In the genomic region with DNA sequence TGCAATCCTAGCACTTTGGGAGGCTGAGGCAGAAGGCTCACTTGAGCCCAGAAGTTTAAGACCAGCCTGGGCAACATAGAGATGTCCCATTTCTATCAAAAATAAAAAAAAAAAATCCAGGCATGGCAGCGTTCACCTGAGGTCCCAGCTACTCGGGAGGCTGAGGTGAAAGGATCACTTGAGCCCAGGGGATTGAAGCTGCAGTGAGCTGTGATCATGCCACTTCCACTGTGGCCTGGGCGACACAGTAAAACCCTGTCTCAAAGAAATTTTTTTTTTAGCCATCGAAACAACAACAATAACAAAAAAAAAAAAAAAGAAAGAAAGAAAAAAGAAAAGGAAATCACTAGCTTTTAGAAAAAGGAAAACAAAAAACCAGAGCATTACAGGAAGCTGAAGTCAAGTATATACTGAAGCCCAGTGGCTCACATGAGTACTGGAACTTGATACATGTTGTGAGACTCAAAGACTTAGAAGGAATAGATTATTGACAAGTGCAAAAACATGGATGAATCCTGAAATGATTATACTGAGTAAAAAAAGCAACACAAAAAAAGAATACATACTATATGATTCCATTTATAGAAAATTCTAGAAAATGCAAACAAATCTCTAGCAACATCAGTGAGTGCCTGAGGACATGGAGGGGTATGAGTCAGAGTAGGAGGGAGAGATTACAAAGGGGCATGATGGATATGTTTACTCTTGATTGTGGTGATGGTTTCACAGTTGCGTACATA, we compare ENCODE assay signal across 1 cellular context.
TF ChIP-seq lines count a peak whose summit lies in the region.

No MANE protein-coding gene starts in this region.

TF ChIP-seq in GM12878, 131 proteins besides CTCF, POLR2A, EP300 and RAD21 (continued from another document):
- TF ChIP-seq ATF2 (IDR thresholded peaks at IDR 0.05; ENCODE audit: low read length) (peak; percentile 62), ETV6 (conservative IDR thresholded peaks at IDR 0.05 in 1 of 2, IDR thresholded peaks at IDR 0.05 in 1 of 2; ENCODE audit: borderline replicate concordance in 1 of 2, low read depth in 1 of 2) (0 out of 4 replicates have a peak, but pooled peaks of 1 of the 2 experiments have one; percentile 33), RUNX3 (IDR thresholded peaks at IDR 0.05; ENCODE audit: low read length) (peak; percentile 82), ZBED1 (IDR thresholded peaks at IDR 0.05; ENCODE audit: borderline replicate concordance) (peak; percentile 44; the same call in 1 of the 2 replicates), MEF2A (IDR thresholded peaks at IDR 0.05; ENCODE audit: insufficient read depth, low read depth, low read length) (peak; percentile 73; the same call in 1 of the 2 replicates), CBX5 (IDR thresholded peaks at IDR 0.05; ENCODE audit: low read depth) (no peak), IKZF2 (IDR thresholded peaks at IDR 0.05) (peak in 1 of 2 experiments; percentile 25; a peak in 1 of 4 replicates), CEBPB (IDR thresholded peaks at IDR 0.05; ENCODE audit: borderline replicate concordance in 1 of 2, low read depth in 2 of 2, low read length in 2 of 2) (peak in 1 of 2 experiments; percentile 46; a peak in 1 of 4 replicates), FOXM1 (IDR thresholded peaks at IDR 0.05; ENCODE audit: low read depth, low read length) (peak; percentile 84; the same call in 1 of the 2 replicates), IRF4 (IDR thresholded peaks at IDR 0.05; ENCODE audit: low read depth, low read length) (0 out of 2 replicates have a peak, but pooled peaks have one; percentile 39), NFIC (IDR thresholded peaks at IDR 0.05; ENCODE audit: low read depth, low read length) (peak; percentile 87), SMARCA5 (IDR thresholded peaks at IDR 0.05) (no peak), GABPA (IDR thresholded peaks at IDR 0.05; ENCODE audit: low read depth) (0 out of 2 replicates have a peak, but pooled peaks have one; percentile 8)
- TF ChIP-seq, protein P1, sequence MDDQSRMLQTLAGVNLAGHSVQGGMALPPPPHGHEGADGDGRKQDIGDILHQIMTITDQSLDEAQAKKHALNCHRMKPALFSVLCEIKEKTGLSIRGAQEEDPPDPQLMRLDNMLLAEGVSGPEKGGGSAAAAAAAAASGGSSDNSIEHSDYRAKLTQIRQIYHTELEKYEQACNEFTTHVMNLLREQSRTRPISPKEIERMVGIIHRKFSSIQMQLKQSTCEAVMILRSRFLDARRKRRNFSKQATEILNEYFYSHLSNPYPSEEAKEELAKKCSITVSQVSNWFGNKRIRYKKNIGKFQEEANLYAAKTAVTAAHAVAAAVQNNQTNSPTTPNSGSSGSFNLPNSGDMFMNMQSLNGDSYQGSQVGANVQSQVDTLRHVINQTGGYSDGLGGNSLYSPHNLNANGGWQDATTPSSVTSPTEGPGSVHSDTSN (IDR thresholded peaks at IDR 0.05; ENCODE audit: insufficient replicate concordance, low read depth, low read length): no peak
